20 cellular contexts compared by ENCODE assay signal in genomic region chr3:88009066-88009465, GRCh38.
"Had no signal": no experiment of that assay in that cellular context is flagged by ENCODE, and none has a peak within 500 bp of the region (broad histone marks: within the 10 kb centered on the region; RNA-seq: fewer than 3 reads in every experiment).

No MANE protein-coding gene starts in this region.

- H3K27me3 ChIP-seq: gastroesophageal sphincter, heart left ventricle, left lung, testis had no signal

- H3K4me3 ChIP-seq: gastroesophageal sphincter, heart left ventricle, left lung, smooth muscle cell, testis had no signal

- H3K4me1 ChIP-seq: gastroesophageal sphincter, heart left ventricle, left lung, parathyroid adenoma, testis had no signal

- H3K27me3 Mint-ChIP-seq: activated naive CD8-positive, alpha-beta T cell; dendritic cell treated with granulocyte-macrophage colony-stimulating factor and Interleukin-4, amounts not matched to agents 40 ng/mL and 50 ng/mL, for 4 days; type B pancreatic cell had no signal

- H3K9me3 ChIP-seq: gastroesophageal sphincter, heart left ventricle, left lung, testis had no signal

- DNase-seq: activated CD4-positive, alpha-beta T cell treated with anti-CD3 and anti-CD28 coated beads, Interleukin-2, amount 50 U/mL, for 48 hours; activated T-cell treated with anti-CD3 and anti-CD28 coated beads for 4 hours; amniotic stem cell; effector CD8-positive, alpha-beta T cell; heart left ventricle; left lung; midbrain; stimulated activated CD4-positive, alpha-beta T cell treated with anti-CD3 and anti-CD28 coated beads, Interleukin-4, amount 100 ng/mL, for 1 hour; testis; WERI-Rb-1 had no signal

- H3K36me3 ChIP-seq: gastroesophageal sphincter, heart left ventricle, left lung, WERI-Rb-1 had no signal

- H3K36me3 Mint-ChIP-seq: activated naive CD8-positive, alpha-beta T cell; type B pancreatic cell had no signal

- H3K4me2 ChIP-seq: smooth muscle cell had no signal

- H3K27ac Mint-ChIP-seq: activated naive CD8-positive, alpha-beta T cell; activated T-helper 1 cell treated with anti-CD3 and anti-CD28 coated beads, Interleukin-12 subunit alpha, Interleukin-12 subunit beta, Interleukin-2, Interleukin-4 antibody, amounts not matched to agents 30 ng/mL and 10 ng/mL and 1 ng/mL, durations not matched to agents 14 hours and 24 hours and 36 hours; dendritic cell treated with granulocyte-macrophage colony-stimulating factor and Interleukin-4, amounts not matched to agents 40 ng/mL and 50 ng/mL, for 4 days; nephron; type B pancreatic cell had no signal

- H3K27ac ChIP-seq: gastroesophageal sphincter, heart left ventricle, left lung, parathyroid adenoma, testis, WERI-Rb-1 had no signal

- ATAC-seq: esophagus mucosa, gastroesophageal sphincter, heart left ventricle, left lung, sciatic nerve had no signal

- H2AFZ ChIP-seq: parathyroid adenoma had no signal

- H3K9me3 Mint-ChIP-seq: activated T-helper 1 cell treated with anti-CD3 and anti-CD28 coated beads, Interleukin-12 subunit alpha, Interleukin-12 subunit beta, Interleukin-2, Interleukin-4 antibody, amounts not matched to agents 30 ng/mL and 10 ng/mL and 1 ng/mL, durations not matched to agents 14 hours and 24 hours and 36 hours; dendritic cell treated with granulocyte-macrophage colony-stimulating factor and Interleukin-4, amounts not matched to agents 40 ng/mL and 50 ng/mL, for 4 days; nephron; type B pancreatic cell had no signal

- H3K4me1 Mint-ChIP-seq: nephron had no signal

- H3K9ac ChIP-seq: parathyroid adenoma had no signal

- H3K4me3 Mint-ChIP-seq: activated naive CD8-positive, alpha-beta T cell; activated T-helper 1 cell treated with anti-CD3 and anti-CD28 coated beads, Interleukin-12 subunit alpha, Interleukin-12 subunit beta, Interleukin-2, Interleukin-4 antibody, amounts not matched to agents 30 ng/mL and 10 ng/mL and 1 ng/mL, durations not matched to agents 14 hours and 24 hours and 36 hours; dendritic cell treated with granulocyte-macrophage colony-stimulating factor and Interleukin-4, amounts not matched to agents 40 ng/mL and 50 ng/mL, for 4 days; nephron; type B pancreatic cell had no signal

- H3K79me2 ChIP-seq: parathyroid adenoma had no signal
